24 cellular contexts compared by ENCODE assay signal in genomic region chr5:176625512-176625911, GRCh38. TPM values are rescaled to one million over a fixed set of nuclear protein-coding genes. Genes with fewer than 3 reads are reported as not detected.
DNase-seq lines count a peak whose midpoint lies in the region; ATAC-seq, FAIRE-seq and TF ChIP-seq lines count a peak whose summit lies in the region.
"Had no signal": no experiment of that assay in that cellular context is flagged by ENCODE, and none has a peak within 500 bp of the region (broad histone marks: within the 10 kb centered on the region; RNA-seq: fewer than 3 reads in every experiment).

No MANE protein-coding gene starts in this region.

- no peak for TF ChIP-seq CTCF in HepG2 (CRISPR knock-in tag; IDR thresholded peaks at IDR 0.05)
- TF ChIP-seq CTCF in right lobe of liver (IDR thresholded peaks at IDR 0.05): no peak
- no peak for TF ChIP-seq CTCF in astrocyte (IDR thresholded peaks at IDR 0.05; ENCODE audit: insufficient read depth, low read depth, low read length)
- no peak for TF ChIP-seq CTCF in mesothelial cell of epicardium (IDR thresholded peaks at IDR 0.05; ENCODE audit: unreplicated experiment)

- no peak overlapping the region for H3K9ac ChIP-seq in HepG2 (ENCODE audit: insufficient read depth, low read depth, low read length)
- no peak overlapping the region for H3K9ac ChIP-seq in astrocyte (ENCODE audit: low read length)
- no peak overlapping the region for H3K9ac ChIP-seq in neuronal stem cell (ENCODE audit: low read depth, low read length, poor library complexity)

- no peak overlapping the region for H3K18ac ChIP-seq in neuronal stem cell (ENCODE audit: low read length)

- peak overlapping the region; percentile 26 for H4K91ac ChIP-seq in neuronal stem cell (ENCODE audit: low read depth, low read length, poor library complexity)

- no peak overlapping the region for H3K14ac ChIP-seq in neuronal stem cell (ENCODE audit: low read length)

- H3K27me3 ChIP-seq in HepG2 (ENCODE audit: control insufficient read depth in 1 of 2, insufficient read depth in 2 of 2, low read length in 2 of 2) (peaks cover 19 to 87% of the 10 kb centered on the region in 2 experiments; a peak in 4 of 5 replicates), right lobe of liver (peaks cover 5 to 6% of the 10 kb centered on the region in 2 donors), astrocyte (ENCODE audit: insufficient read depth, low read length) (peaks cover 31% of the 10 kb centered on the region), neuronal stem cell (ENCODE audit: control insufficient read depth in 3 of 3, insufficient read depth in 3 of 3, low read depth in 1 of 3, low read length in 3 of 3) (peaks cover 9 to 95% (median 46%) of the 10 kb centered on the region in 3 experiments)

- H4K8ac ChIP-seq in neuronal stem cell (ENCODE audit: low read depth, low read length): no peak overlapping the region

- POLR2A ChIA-PET in HepG2 (lab: Yijun Ruan, JAX): no interaction called here

- TF ChIP-seq EP300 in HepG2 (IDR thresholded peaks at IDR 0.05; ENCODE audit: low read depth in 2 of 2, low read length in 2 of 2) (no peak), HepG2 (CRISPR knock-in tag; IDR thresholded peaks at IDR 0.05; ENCODE audit: borderline replicate concordance) (no peak)

- H3K9me3 Mint-ChIP-seq in astrocyte (ENCODE audit: unreplicated experiment): peaks cover 1% of the 10 kb centered on the region
- H3K9me3 Mint-ChIP-seq in mesothelial cell of epicardium: no peaks in the 10 kb centered on the region
- H3K9me3 Mint-ChIP-seq in activated naive CD8-positive, alpha-beta T cell treated with anti-CD3 and anti-CD28 coated beads for 36 hours: no peaks in the 10 kb centered on the region
- H3K9me3 Mint-ChIP-seq: CD4-positive, CD25-positive, alpha-beta regulatory T cell; CD8-positive, alpha-beta memory T cell had no signal

- peaks cover 48% of the 10 kb centered on the region for H3K27me3 Mint-ChIP-seq in astrocyte (ENCODE audit: low read depth, unreplicated experiment)
- peaks cover 94% of the 10 kb centered on the region for H3K27me3 Mint-ChIP-seq in mesothelial cell of epicardium (ENCODE audit: low read depth)
- H3K27me3 Mint-ChIP-seq in activated naive CD8-positive, alpha-beta T cell treated with anti-CD3 and anti-CD28 coated beads for 36 hours: peaks cover 59% of the 10 kb centered on the region

- in situ Hi-C loops in HepG2 (cut with HindIII; ENCODE audit: extremely low pct_ligation_motif_present, low pct_unique_long_range_greater_than_20kb): no loop called here

- H3K36me3 ChIP-seq in HepG2 (replicated peaks in 1 of 2; ENCODE audit: control insufficient read depth in 1 of 2, insufficient read depth in 2 of 2, low read length in 2 of 2) (no peaks in the 10 kb centered on the region), right lobe of liver (no peaks in the 10 kb centered on the region), astrocyte (ENCODE audit: insufficient read depth, low read length) (no peaks in the 10 kb centered on the region), neuronal stem cell (replicated peaks in 1 of 2; ENCODE audit: control insufficient read depth in 2 of 2, insufficient read depth in 2 of 2, low read length in 2 of 2) (no peaks in the 10 kb centered on the region)

- WGBS in HepG2 (ENCODE audit: low lambda C conversion rate): 4% methylated on average over 2 of the region's 2 CpGs
- WGBS in right lobe of liver (ENCODE audit: insufficient coverage, low coverage, low lambda C conversion rate, missing lambda C conversion rate): 52% methylated on average over 2 of the region's 2 CpGs
- no CpG with 5 or more reads among the region's 2 CpGs for WGBS in neuronal stem cell (ENCODE audit: extremely low coverage in 2 of 2, insufficient read length in 2 of 2, insufficient replicate concordance in 1 of 2), 2 donors

- H3K9me3 ChIP-seq in HepG2 (ENCODE audit: low read length): no peaks in the 10 kb centered on the region
- no peaks in the 10 kb centered on the region for H3K9me3 ChIP-seq in right lobe of liver
- no peaks in the 10 kb centered on the region for H3K9me3 ChIP-seq in astrocyte (ENCODE audit: insufficient read depth, low read depth, low read length)
- no peaks in the 10 kb centered on the region for H3K9me3 ChIP-seq in neuronal stem cell (replicated peaks in 1 of 2; ENCODE audit: control insufficient read depth in 2 of 2, insufficient read depth in 1 of 2, low read depth in 1 of 2, low read length in 2 of 2)

- H3K23ac ChIP-seq in neuronal stem cell (ENCODE audit: low read depth, low read length, poor library complexity): peak overlapping the region; percentile 32

- no peak overlapping the region for H2AFZ ChIP-seq in HepG2 (ENCODE audit: low read length)
- no peak overlapping the region for H2AFZ ChIP-seq in astrocyte (ENCODE audit: low read depth, low read length)
- no peak overlapping the region for H2AFZ ChIP-seq in neuronal stem cell (ENCODE audit: low read length)

- FAIRE-seq in HepG2 (lab: Jason Lieb, UNC) (no peak), astrocyte (lab: Jason Lieb, UNC) (no peak)
- FAIRE-seq: GM12878 had no signal

- H3K4me1 ChIP-seq in HepG2 (ENCODE audit: insufficient read depth, low read length) (peaks cover 18% of the 10 kb centered on the region), right lobe of liver (peaks cover 0 to 10% (median 0%) of the 10 kb centered on the region in 4 donors), astrocyte (ENCODE audit: insufficient read depth, low read length) (peaks cover 19% of the 10 kb centered on the region), neuronal stem cell (ENCODE audit: control insufficient read depth in 2 of 2, insufficient read depth in 1 of 2, low read depth in 1 of 2, low read length in 2 of 2) (peaks cover 5 to 9% of the 10 kb centered on the region in 2 donors)

- H2AK5ac ChIP-seq in neuronal stem cell (ENCODE audit: low read depth, low read length): no peak overlapping the region

- TF ChIP-seq RAD21 in HepG2 (CRISPR knock-in tag; IDR thresholded peaks at IDR 0.05): no peak

- H4K20me1 ChIP-seq in HepG2 (ENCODE audit: insufficient read depth, low read length) (no peaks in the 10 kb centered on the region), astrocyte (ENCODE audit: insufficient read depth, low read length) (no peaks in the 10 kb centered on the region)

- H2BK12ac ChIP-seq in neuronal stem cell (ENCODE audit: low read length): no peak overlapping the region

- H3K4me3 ChIP-seq in HepG2 (replicated peaks in 1 of 3; ENCODE audit: insufficient read depth in 1 of 3, low read depth in 2 of 3, low read length in 3 of 3) (no peak overlapping the region), right lobe of liver (no peak overlapping the region), astrocyte (ENCODE audit: insufficient read depth, low read depth, low read length) (no peak overlapping the region), neuronal stem cell (ENCODE audit: low read length in 2 of 2) (no peak overlapping the region)
- H3K4me3 ChIP-seq: GM12878 had no signal

- H3K4ac ChIP-seq in neuronal stem cell (ENCODE audit: low read length): no peak overlapping the region

- BruUV-seq in HepG2 (replicated peaks; lab: Mats Ljungman, UMichigan): no TSS peak

- no peak overlapping the region for H3K4me3 Mint-ChIP-seq in astrocyte (ENCODE audit: unreplicated experiment)
- H3K4me3 Mint-ChIP-seq in mesothelial cell of epicardium: no peak overlapping the region
- no peak overlapping the region for H3K4me3 Mint-ChIP-seq in activated naive CD8-positive, alpha-beta T cell treated with anti-CD3 and anti-CD28 coated beads for 36 hours
- H3K4me3 Mint-ChIP-seq: CD4-positive, CD25-positive, alpha-beta regulatory T cell; CD8-positive, alpha-beta memory T cell had no signal

- no peaks in the 10 kb centered on the region for H3K79me2 ChIP-seq in HepG2 (ENCODE audit: insufficient read depth, low read length)
- H3K79me2 ChIP-seq in astrocyte (ENCODE audit: insufficient read depth, low read length): no peaks in the 10 kb centered on the region

- no peaks in the 10 kb centered on the region for H3K79me1 ChIP-seq in neuronal stem cell (ENCODE audit: low read depth, low read length)

- DNase-seq in HepG2 (ENCODE audit: low spot score): no peak
- DNase-seq in right lobe of liver: no peak
- DNase-seq in astrocyte (ENCODE audit: low read depth): no peak
- DNase-seq in neuronal stem cell (ENCODE audit: low spot score): no peak
- DNase-seq in mesothelial cell of epicardium (ENCODE audit: low spot score in 2 of 2, unreplicated experiment in 2 of 2): no peak
- no peak for DNase-seq in activated naive CD8-positive, alpha-beta T cell treated with anti-CD3 and anti-CD28 coated beads for 36 hours
- no peak for DNase-seq in stimulated activated CD4-positive, alpha-beta T cell treated with anti-CD3 and anti-CD28 coated beads, Interleukin-1b, Interleukin-23, amount 100 ng/mL, for 48 hours
- DNase-seq: 8988T; C1 segment of cervical spinal cord; CD4-positive, CD25-positive, alpha-beta regulatory T cell; CD8-positive, alpha-beta memory T cell; COR-L47; DMS 273 treated with DMSO at 0.1 percent for 48 hours; DMS53; DND-41; EL; GOT3; H7 had no signal

- H2BK120ac ChIP-seq in neuronal stem cell (ENCODE audit: low read depth, low read length): no peak overlapping the region

- H2BK15ac ChIP-seq in neuronal stem cell (ENCODE audit: low read length): no peak overlapping the region

- CTCF ChIA-PET in HepG2 (lab: Yijun Ruan, JAX; ENCODE audit: low intra/inter-chr PET ratio, low total read pairs): no interaction called here

- ATAC-seq in HepG2 (no peak), right lobe of liver (no peak)
- ATAC-seq: GM12878, HCT116 had no signal

- H3K4me2 ChIP-seq in HepG2 (ENCODE audit: low read depth, low read length): no peak overlapping the region
- peak overlapping the region; percentile 7 for H3K4me2 ChIP-seq in astrocyte (ENCODE audit: low read length)
- no peak overlapping the region for H3K4me2 ChIP-seq in neuronal stem cell (ENCODE audit: insufficient read depth, low read length, poor library complexity, severe bottlenecking)

- H3K36me3 Mint-ChIP-seq in astrocyte (ENCODE audit: low read depth, unreplicated experiment): peaks cover 4% of the 10 kb centered on the region
- no peaks in the 10 kb centered on the region for H3K36me3 Mint-ChIP-seq in mesothelial cell of epicardium
- H3K36me3 Mint-ChIP-seq in activated naive CD8-positive, alpha-beta T cell treated with anti-CD3 and anti-CD28 coated beads for 36 hours: no peaks in the 10 kb centered on the region
- H3K36me3 Mint-ChIP-seq: CD4-positive, CD25-positive, alpha-beta regulatory T cell had no signal

- TF ChIP-seq POLR2A in HepG2 (IDR thresholded peaks at IDR 0.05; ENCODE audit: insufficient read depth in 1 of 2, low read depth in 2 of 2, low read length in 2 of 2) (no peak), right lobe of liver (IDR thresholded peaks at IDR 0.05) (no peak)

- no peak overlapping the region for H3K27ac Mint-ChIP-seq in astrocyte (ENCODE audit: unreplicated experiment)
- H3K27ac Mint-ChIP-seq in mesothelial cell of epicardium: no peak overlapping the region
- H3K27ac Mint-ChIP-seq in activated naive CD8-positive, alpha-beta T cell treated with anti-CD3 and anti-CD28 coated beads for 36 hours: no peak overlapping the region
- H3K27ac Mint-ChIP-seq: CD8-positive, alpha-beta memory T cell had no signal

- H3K4me1 Mint-ChIP-seq in astrocyte (ENCODE audit: low read depth, unreplicated experiment) (peaks cover 29% of the 10 kb centered on the region), mesothelial cell of epicardium (peaks cover 2% of the 10 kb centered on the region)
- H3K4me1 Mint-ChIP-seq in activated naive CD8-positive, alpha-beta T cell treated with anti-CD3 and anti-CD28 coated beads for 36 hours: peaks cover 3% of the 10 kb centered on the region

- H3K27ac ChIP-seq in HepG2 (ENCODE audit: extremely low read length, insufficient read depth, low read length) (no peak overlapping the region), right lobe of liver (no peak overlapping the region), astrocyte (ENCODE audit: low read depth, low read length) (no peak overlapping the region), neuronal stem cell (replicated peaks; ENCODE audit: low read length) (no peak overlapping the region)

- no peak overlapping the region for H2BK5ac ChIP-seq in neuronal stem cell (ENCODE audit: low read length)

- intact Hi-C loops in HepG2 (cut with micrococcal nuclease; ENCODE audit: unreplicated experiment): no loop called here
- intact Hi-C loops in right lobe of liver (cut with DNase I): no loop called here

RNA-seq across cellular contexts. Expression of gene SNCB, which starts 4.8 kb away (rescaled TPM):
- total RNA-seq in HepG2 (2016; rRNA removed; fragmentation: Illumina TruSeq; extraction: Trizol): not detected in 2 replicates
- total RNA-seq in HepG2 (2016; cell fraction: cytosol; rRNA removed; fragmentation: Illumina TruSeq; extraction: Trizol; ENCODE audit: low read depth): not detected in 2 replicates
- total RNA-seq in HepG2 (2016; cell fraction: insoluble cytoplasmic fraction; rRNA removed; fragmentation: Illumina TruSeq; extraction: Trizol): not detected in 2 replicates
- not detected in 2 replicates for total RNA-seq in HepG2 (2016; cell fraction: membrane; rRNA removed; fragmentation: Illumina TruSeq; extraction: Trizol)
- total RNA-seq in HepG2 (2016; cell fraction: nucleus; rRNA removed; fragmentation: Illumina TruSeq; extraction: Trizol): not detected in 2 replicates
- polyA plus RNA-seq in HepG2 (2011; rRNA removed): not detected in 2 replicates
- polyA plus RNA-seq in HepG2 (2011; cell fraction: cytosol; rRNA removed): not detected in 2 replicates
- not detected in 2 replicates for polyA plus RNA-seq in HepG2 (2011; cell fraction: nucleus; rRNA removed)
- polyA plus RNA-seq in HepG2 (2012): not detected in 2 replicates
- polyA plus RNA-seq in HepG2 (2016; cell fraction: cytosol; fragmentation: Illumina TruSeq; extraction: Trizol; ENCODE audit: low read depth): not detected in 2 replicates
- polyA plus RNA-seq in HepG2 (2016; cell fraction: insoluble cytoplasmic fraction; fragmentation: Illumina TruSeq; extraction: Trizol; ENCODE audit: low read depth): not detected in 2 replicates
- not detected in 2 replicates for polyA plus RNA-seq in HepG2 (2016; cell fraction: membrane; fragmentation: Illumina TruSeq; extraction: Trizol; ENCODE audit: low read depth)
- polyA plus RNA-seq in HepG2 (2016; cell fraction: nucleus; fragmentation: Illumina TruSeq; extraction: Trizol; ENCODE audit: insufficient read depth, low read depth): not detected in 2 replicates
- not detected in 2 replicates for polyA minus RNA-seq in HepG2 (2011; rRNA and poly(A)+ RNA removed; ENCODE audit: low replicate concordance)
- not detected in 2 replicates for polyA minus RNA-seq in HepG2 (2011; cell fraction: cytosol; rRNA and poly(A)+ RNA removed)
- polyA minus RNA-seq in HepG2 (2011; cell fraction: nucleus; rRNA and poly(A)+ RNA removed): not detected in 2 replicates
- not detected for total RNA-seq in right lobe of liver
- 2.7 and 3.4 TPM in 2 replicates for total RNA-seq in astrocyte
- 0.26 TPM for polyA plus RNA-seq in neuronal stem cell (2013, experiment 1 of 2)
- polyA plus RNA-seq in neuronal stem cell (2013, experiment 2 of 2): 0.39 TPM
- total RNA-seq in mesothelial cell of epicardium: not detected in 3 replicates
- total RNA-seq in activated naive CD8-positive, alpha-beta T cell treated with anti-CD3 and anti-CD28 coated beads for 36 hours: under 1 TPM; 0.46 to 0.80 TPM
- total RNA-seq: A673; CD4-positive, CD25-positive, alpha-beta regulatory T cell; CD8-positive, alpha-beta memory T cell; GM12878; HT-29 had no signal
- polyA plus RNA-seq: CD4-positive, CD25-positive, alpha-beta regulatory T cell; CD8-positive, alpha-beta memory T cell had no signal

RNA-seq across cellular contexts. Expression of gene EIF4E1B, which starts 5.0 kb away (rescaled TPM):
- total RNA-seq in HepG2 (2016; rRNA removed; fragmentation: Illumina TruSeq; extraction: Trizol): not detected in 2 replicates
- total RNA-seq in HepG2 (2016; cell fraction: cytosol; rRNA removed; fragmentation: Illumina TruSeq; extraction: Trizol; ENCODE audit: low read depth): not detected in 2 replicates
- not detected in 2 replicates for total RNA-seq in HepG2 (2016; cell fraction: insoluble cytoplasmic fraction; rRNA removed; fragmentation: Illumina TruSeq; extraction: Trizol)
- not detected in 2 replicates for total RNA-seq in HepG2 (2016; cell fraction: membrane; rRNA removed; fragmentation: Illumina TruSeq; extraction: Trizol)
- not detected in 2 replicates for total RNA-seq in HepG2 (2016; cell fraction: nucleus; rRNA removed; fragmentation: Illumina TruSeq; extraction: Trizol)
- polyA plus RNA-seq in HepG2 (2011; rRNA removed): not detected in 2 replicates
- polyA plus RNA-seq in HepG2 (2011; cell fraction: cytosol; rRNA removed): not detected in 2 replicates
- not detected in 2 replicates for polyA plus RNA-seq in HepG2 (2011; cell fraction: nucleus; rRNA removed)
- polyA plus RNA-seq in HepG2 (2012): not detected in 2 replicates
- polyA plus RNA-seq in HepG2 (2016; cell fraction: cytosol; fragmentation: Illumina TruSeq; extraction: Trizol; ENCODE audit: low read depth): not detected in 2 replicates
- not detected in 2 replicates for polyA plus RNA-seq in HepG2 (2016; cell fraction: insoluble cytoplasmic fraction; fragmentation: Illumina TruSeq; extraction: Trizol; ENCODE audit: low read depth)
- not detected in 2 replicates for polyA plus RNA-seq in HepG2 (2016; cell fraction: membrane; fragmentation: Illumina TruSeq; extraction: Trizol; ENCODE audit: low read depth)
- polyA plus RNA-seq in HepG2 (2016; cell fraction: nucleus; fragmentation: Illumina TruSeq; extraction: Trizol; ENCODE audit: insufficient read depth, low read depth): not detected in 2 replicates
- polyA minus RNA-seq in HepG2 (2011; rRNA and poly(A)+ RNA removed; ENCODE audit: low replicate concordance): 0.07 TPM in 1 of 2 replicates, not detected in the other
- not detected in 2 replicates for polyA minus RNA-seq in HepG2 (2011; cell fraction: cytosol; rRNA and poly(A)+ RNA removed)
- not detected in 2 replicates for polyA minus RNA-seq in HepG2 (2011; cell fraction: nucleus; rRNA and poly(A)+ RNA removed)
- total RNA-seq in right lobe of liver: not detected
- not detected in 2 replicates for total RNA-seq in astrocyte
- 0.01 TPM for polyA plus RNA-seq in neuronal stem cell (2013, experiment 1 of 2)
- 0.03 TPM for polyA plus RNA-seq in neuronal stem cell (2013, experiment 2 of 2)
- not detected in 3 replicates for total RNA-seq in mesothelial cell of epicardium
- not detected for total RNA-seq in activated naive CD8-positive, alpha-beta T cell treated with anti-CD3 and anti-CD28 coated beads for 36 hours
- total RNA-seq: A673; CD4-positive, CD25-positive, alpha-beta regulatory T cell; CD8-positive, alpha-beta memory T cell; G401; GM12878; HT-29 had no signal
- polyA plus RNA-seq: AG04450; CD4-positive, CD25-positive, alpha-beta regulatory T cell; CD8-positive, alpha-beta memory T cell; GM12878 had no signal

RNA-seq across cellular contexts. Expression of gene GPRIN1, which starts 15.6 kb away (rescaled TPM):
- 2.0 and 2.1 TPM in 2 replicates for total RNA-seq in HepG2 (2016; rRNA removed; fragmentation: Illumina TruSeq; extraction: Trizol)
- total RNA-seq in HepG2 (2016; cell fraction: cytosol; rRNA removed; fragmentation: Illumina TruSeq; extraction: Trizol; ENCODE audit: low read depth): 0.20 and 0.26 TPM in 2 replicates
- total RNA-seq in HepG2 (2016; cell fraction: insoluble cytoplasmic fraction; rRNA removed; fragmentation: Illumina TruSeq; extraction: Trizol): 1.6 and 2.0 TPM in 2 replicates
- 0.71 and 0.79 TPM in 2 replicates for total RNA-seq in HepG2 (2016; cell fraction: membrane; rRNA removed; fragmentation: Illumina TruSeq; extraction: Trizol)
- 1.4 and 1.8 TPM in 2 replicates for total RNA-seq in HepG2 (2016; cell fraction: nucleus; rRNA removed; fragmentation: Illumina TruSeq; extraction: Trizol)
- polyA plus RNA-seq in HepG2 (2011; rRNA removed): 0.32 and 0.56 TPM in 2 replicates
- polyA plus RNA-seq in HepG2 (2011; cell fraction: cytosol; rRNA removed): 0.31 and 0.34 TPM in 2 replicates
- polyA plus RNA-seq in HepG2 (2011; cell fraction: nucleus; rRNA removed): 0.50 and 0.62 TPM in 2 replicates
- 0.59 and 0.60 TPM in 2 replicates for polyA plus RNA-seq in HepG2 (2012)
- polyA plus RNA-seq in HepG2 (2016; cell fraction: cytosol; fragmentation: Illumina TruSeq; extraction: Trizol; ENCODE audit: low read depth): 0.09 TPM in 2 replicates
- 1.4 and 1.7 TPM in 2 replicates for polyA plus RNA-seq in HepG2 (2016; cell fraction: insoluble cytoplasmic fraction; fragmentation: Illumina TruSeq; extraction: Trizol; ENCODE audit: low read depth)
- 0.34 and 0.43 TPM in 2 replicates for polyA plus RNA-seq in HepG2 (2016; cell fraction: membrane; fragmentation: Illumina TruSeq; extraction: Trizol; ENCODE audit: low read depth)
- 1.1 and 1.6 TPM in 2 replicates for polyA plus RNA-seq in HepG2 (2016; cell fraction: nucleus; fragmentation: Illumina TruSeq; extraction: Trizol; ENCODE audit: insufficient read depth, low read depth)
- 0.62 and 3.2 TPM in 2 replicates for polyA minus RNA-seq in HepG2 (2011; rRNA and poly(A)+ RNA removed; ENCODE audit: low replicate concordance)
- 0.70 and 0.99 TPM in 2 replicates for polyA minus RNA-seq in HepG2 (2011; cell fraction: cytosol; rRNA and poly(A)+ RNA removed)
- polyA minus RNA-seq in HepG2 (2011; cell fraction: nucleus; rRNA and poly(A)+ RNA removed): 0.87 and 0.90 TPM in 2 replicates
- total RNA-seq in right lobe of liver: under 1 TPM; 0.05 to 0.99 (median 0.30) TPM
- 6.8 and 8.2 TPM in 2 replicates for total RNA-seq in astrocyte
- 2.5 TPM for polyA plus RNA-seq in neuronal stem cell (2013, experiment 1 of 2)
- 2.3 TPM for polyA plus RNA-seq in neuronal stem cell (2013, experiment 2 of 2)
- total RNA-seq in mesothelial cell of epicardium: 1.0 to 1.3 TPM (median 1.1 TPM) in 3 replicates
- total RNA-seq in activated naive CD8-positive, alpha-beta T cell treated with anti-CD3 and anti-CD28 coated beads for 36 hours: 1 to 10 TPM; 1.5 to 1.7 TPM

RNA-seq across cellular contexts. Expression of gene TSPAN17, which starts 21.8 kb away (rescaled TPM):
- total RNA-seq in HepG2 (2016; rRNA removed; fragmentation: Illumina TruSeq; extraction: Trizol) (10.1 and 11.5 TPM in 2 replicates), right lobe of liver (10 to 100 TPM; 10.9 to 20.8 (median 13.6) TPM), astrocyte (56.5 and 57.2 TPM in 2 replicates), mesothelial cell of epicardium (47.3 to 51.1 TPM (median 47.3 TPM) in 3 replicates)
- total RNA-seq in HepG2 (2016; cell fraction: cytosol; rRNA removed; fragmentation: Illumina TruSeq; extraction: Trizol; ENCODE audit: low read depth): 14.4 and 15.0 TPM in 2 replicates
- total RNA-seq in HepG2 (2016; cell fraction: insoluble cytoplasmic fraction; rRNA removed; fragmentation: Illumina TruSeq; extraction: Trizol): 9.9 and 11.9 TPM in 2 replicates
- total RNA-seq in HepG2 (2016; cell fraction: membrane; rRNA removed; fragmentation: Illumina TruSeq; extraction: Trizol): 28.4 and 30.1 TPM in 2 replicates
- total RNA-seq in HepG2 (2016; cell fraction: nucleus; rRNA removed; fragmentation: Illumina TruSeq; extraction: Trizol): 6.7 and 8.6 TPM in 2 replicates
- 15.0 and 20.0 TPM in 2 replicates for polyA plus RNA-seq in HepG2 (2011; rRNA removed)
- polyA plus RNA-seq in HepG2 (2011; cell fraction: cytosol; rRNA removed): 14.6 and 15.9 TPM in 2 replicates
- 34.5 and 40.1 TPM in 2 replicates for polyA plus RNA-seq in HepG2 (2011; cell fraction: nucleus; rRNA removed)
- polyA plus RNA-seq in HepG2 (2012): 7.5 and 9.2 TPM in 2 replicates
- 20.7 and 22.9 TPM in 2 replicates for polyA plus RNA-seq in HepG2 (2016; cell fraction: cytosol; fragmentation: Illumina TruSeq; extraction: Trizol; ENCODE audit: low read depth)
- 11.8 and 14.9 TPM in 2 replicates for polyA plus RNA-seq in HepG2 (2016; cell fraction: insoluble cytoplasmic fraction; fragmentation: Illumina TruSeq; extraction: Trizol; ENCODE audit: low read depth)
- 32.1 and 34.7 TPM in 2 replicates for polyA plus RNA-seq in HepG2 (2016; cell fraction: membrane; fragmentation: Illumina TruSeq; extraction: Trizol; ENCODE audit: low read depth)
- polyA plus RNA-seq in HepG2 (2016; cell fraction: nucleus; fragmentation: Illumina TruSeq; extraction: Trizol; ENCODE audit: insufficient read depth, low read depth): 17.6 and 18.4 TPM in 2 replicates
- 26.2 and 35.2 TPM in 2 replicates for polyA minus RNA-seq in HepG2 (2011; rRNA and poly(A)+ RNA removed; ENCODE audit: low replicate concordance)
- polyA minus RNA-seq in HepG2 (2011; cell fraction: cytosol; rRNA and poly(A)+ RNA removed): 9.8 and 12.6 TPM in 2 replicates
- polyA minus RNA-seq in HepG2 (2011; cell fraction: nucleus; rRNA and poly(A)+ RNA removed): 6.7 and 8.6 TPM in 2 replicates
- polyA plus RNA-seq in neuronal stem cell (2013, experiment 1 of 2): 24.8 TPM
- polyA plus RNA-seq in neuronal stem cell (2013, experiment 2 of 2): 23.4 TPM
- total RNA-seq in activated naive CD8-positive, alpha-beta T cell treated with anti-CD3 and anti-CD28 coated beads for 36 hours: 10 to 100 TPM; 25.3 to 28.6 TPM
